In the genomic region with DNA sequence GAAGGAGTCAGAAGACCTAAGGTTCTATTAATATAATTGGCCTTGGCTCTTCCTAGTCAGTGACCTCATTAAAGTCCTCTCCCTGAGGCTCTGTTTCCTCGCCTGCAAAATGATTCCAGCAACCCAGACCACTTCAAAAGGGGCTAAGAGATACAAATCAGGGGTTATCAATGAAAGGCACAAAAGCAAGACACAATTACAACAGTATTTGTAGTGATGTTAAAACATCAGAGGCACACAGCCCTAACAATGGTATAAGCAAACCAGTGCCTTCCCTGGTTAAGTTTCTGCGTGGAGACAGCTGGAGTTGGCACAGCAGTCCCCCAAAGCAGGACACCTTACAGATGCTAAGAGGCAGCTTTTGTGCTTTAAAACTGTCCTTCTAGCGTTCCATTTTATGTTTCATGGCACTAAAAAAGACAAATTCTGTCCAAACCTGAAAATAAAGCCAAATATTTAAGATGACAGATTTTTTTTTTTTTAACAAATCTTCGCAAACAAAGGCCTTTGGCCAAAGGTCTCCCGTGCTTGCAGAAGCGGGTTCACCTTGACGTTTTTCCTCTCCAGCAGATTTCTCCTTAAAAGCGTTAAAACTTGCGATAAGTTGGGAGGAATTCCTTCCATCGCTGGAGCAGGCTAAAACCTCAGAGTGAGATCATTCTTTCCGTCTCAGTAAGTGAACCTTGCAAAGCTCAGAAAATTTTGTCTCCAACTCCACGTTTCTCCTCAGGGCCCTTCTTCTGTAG, we compare ENCODE assay signal across 8 cellular contexts. TPM values are rescaled to one million over a fixed set of nuclear protein-coding genes. Genes with fewer than 3 reads are reported as not detected.
DNase-seq lines count a peak whose midpoint lies in the region; ATAC-seq, FAIRE-seq and TF ChIP-seq lines count a peak whose summit lies in the region.

No MANE protein-coding gene starts in this region.

- H3K9me3 ChIP-seq in A549 = peaks cover 9% of the 10 kb centered on the region; the same call in 1 of the 3 replicates
- no peaks in the 10 kb centered on the region for H3K9me3 ChIP-seq in keratinocyte (ENCODE audit: control insufficient read depth, low read depth, low read length)

- H3K9me1 ChIP-seq in keratinocyte (ENCODE audit: control insufficient read depth, extremely low read depth, insufficient read depth, low read length) = no peaks in the 10 kb centered on the region

- in situ Hi-C loops in brain microvascular endothelial cell (cut with HindIII; ENCODE audit: low pct_ligation_motif_present, low sequenced_read_pairs) = no loop called here

- no peaks in the 10 kb centered on the region for H3K27me3 ChIP-seq in brain microvascular endothelial cell (replicated peaks)
- H3K27me3 ChIP-seq in keratinocyte (ENCODE audit: control insufficient read depth, extremely low read depth, insufficient read depth, low read length) = no peaks in the 10 kb centered on the region

- no peak for TF ChIP-seq RAD21 in A549 (conservative IDR thresholded peaks at IDR 0.05 in 1 of 2, IDR thresholded peaks at IDR 0.05 in 1 of 2)

- no peak for TF ChIP-seq EP300 in A549 (IDR thresholded peaks at IDR 0.05)

- H4K20me1 ChIP-seq in keratinocyte (ENCODE audit: control insufficient read depth, extremely low read depth, insufficient read depth, low read length) = no peaks in the 10 kb centered on the region

- H3K9me3 Mint-ChIP-seq in stimulated activated effector memory CD8-positive, alpha-beta T cell treated with anti-CD3 and anti-CD28 coated beads, Interleukin-12 subunit alpha, Interleukin-12 subunit beta, amount 100 ng/mL, for 72 hours = no peaks in the 10 kb centered on the region

- WGBS in A549 (ENCODE audit: missing lambda C conversion rate) = 9% methylated on average over 12 of the region's 12 CpGs

- peak in 1 of 2 experiments; percentile 21; a peak in 4 of 6 replicates for ATAC-seq in A549
- ATAC-seq in stimulated activated effector memory CD8-positive, alpha-beta T cell treated with anti-CD3 and anti-CD28 coated beads, Interleukin-12 subunit alpha, Interleukin-12 subunit beta, amount 100 ng/mL, for 72 hours = no peak
- ATAC-seq in HG03045 (IDR thresholded peaks at IDR 0.05; ENCODE audit: unreplicated experiment) = no peak
- no peak for ATAC-seq in GM19324 (IDR thresholded peaks at IDR 0.05; ENCODE audit: low FRiP score, unreplicated experiment)

- peak overlapping the region; percentile 91 for H3K4me3 Mint-ChIP-seq in stimulated activated effector memory CD8-positive, alpha-beta T cell treated with anti-CD3 and anti-CD28 coated beads, Interleukin-12 subunit alpha, Interleukin-12 subunit beta, amount 100 ng/mL, for 72 hours

- H3K27ac Mint-ChIP-seq in stimulated activated effector memory CD8-positive, alpha-beta T cell treated with anti-CD3 and anti-CD28 coated beads, Interleukin-12 subunit alpha, Interleukin-12 subunit beta, amount 100 ng/mL, for 72 hours = peak overlapping the region; percentile 99

- H3K79me2 ChIP-seq in keratinocyte (ENCODE audit: control insufficient read depth, insufficient read depth, low read length) = peaks cover 34% of the 10 kb centered on the region

- no peak for TF ChIP-seq POLR2A in A549 (IDR thresholded peaks at IDR 0.05; ENCODE audit: low read length)
- 0 out of 2 replicates have a peak, but pooled peaks have one; percentile 34 for TF ChIP-seq POLR2A in GM12891 (IDR thresholded peaks at IDR 0.05; ENCODE audit: low read depth, low read length)

- CTCF ChIA-PET in A549 (lab: Yijun Ruan, JAX) = interaction anchor here (2.3 kb wide), 1 partner anchor 14 kb away, joined by 6 read pairs; no protein-coding TSS in a partner anchor

- peak overlapping the region; percentile 89 for H3K9ac ChIP-seq in keratinocyte (ENCODE audit: control insufficient read depth, extremely low read depth, insufficient read depth, low read length)

- H3K4me1 ChIP-seq in A549 (peaks cover 23% of the 10 kb centered on the region), keratinocyte (ENCODE audit: control insufficient read depth, extremely low read depth, insufficient read depth, low read length) (peaks cover 19% of the 10 kb centered on the region)

- H3K36me3 Mint-ChIP-seq in stimulated activated effector memory CD8-positive, alpha-beta T cell treated with anti-CD3 and anti-CD28 coated beads, Interleukin-12 subunit alpha, Interleukin-12 subunit beta, amount 100 ng/mL, for 72 hours = peaks cover 10% of the 10 kb centered on the region

- TF ChIP-seq CTCF in A549 (IDR thresholded peaks at IDR 0.05) (no peak), brain microvascular endothelial cell (IDR thresholded peaks at IDR 0.05; ENCODE audit: low read depth, low read length, missing control alignments) (no peak), keratinocyte (optimal IDR thresholded peaks at IDR 0.05 in 1 of 3, IDR thresholded peaks at IDR 0.05 in 1 of 3, conservative IDR thresholded peaks at IDR 0.05 in 1 of 3; ENCODE audit: extremely low read depth in 1 of 3, insufficient read depth in 2 of 3, low read length in 3 of 3) (no peak)

- peaks cover 20% of the 10 kb centered on the region for H3K4me1 Mint-ChIP-seq in stimulated activated effector memory CD8-positive, alpha-beta T cell treated with anti-CD3 and anti-CD28 coated beads, Interleukin-12 subunit alpha, Interleukin-12 subunit beta, amount 100 ng/mL, for 72 hours

- dilution Hi-C loops in keratinocyte (cut with MboI; ENCODE audit: extremely low pct_ligation_motif_present, low sequenced_read_pairs) = no loop called here

- H3K4me3 ChIP-seq in A549 (peak overlapping the region; percentile 55), brain microvascular endothelial cell (ENCODE audit: low read depth, low read length) (peak overlapping the region; percentile 72), keratinocyte (ENCODE audit: control insufficient read depth in 2 of 3, extremely low read depth in 1 of 3, insufficient read depth in 2 of 3, low read depth in 1 of 3, low read length in 3 of 3) (peak overlapping the region; percentile 58 to 84 (median 83))

- DNase-seq in A549 (ENCODE audit: low read depth in 1 of 2, low spot score in 1 of 2) (peak; percentile 10 to 46), GM12891 (ENCODE audit: insufficient read length, low spot score) (no peak), NCI-H226 (peak; percentile 57), brain microvascular endothelial cell (peak; percentile 44), keratinocyte (ENCODE audit: low read depth, low spot score) (no peak)
- DNase-seq in stimulated activated effector memory CD8-positive, alpha-beta T cell treated with anti-CD3 and anti-CD28 coated beads, Interleukin-12 subunit alpha, Interleukin-12 subunit beta, amount 100 ng/mL, for 72 hours (ENCODE audit: low spot score in 2 of 2) = no peak

- FAIRE-seq in A549 (lab: Jason Lieb, UNC) (no peak), GM12891 (lab: Jason Lieb, UNC) (peak; percentile 45), keratinocyte (lab: Jason Lieb, UNC) (no peak)

- H3K27ac ChIP-seq in A549 = peak overlapping the region; percentile 93 to 98
- peak overlapping the region; percentile 90 for H3K27ac ChIP-seq in brain microvascular endothelial cell
- H3K27ac ChIP-seq in keratinocyte (ENCODE audit: control insufficient read depth, insufficient read depth, low read length) = peak overlapping the region; percentile 85

- peak overlapping the region; percentile 95 for H2AFZ ChIP-seq in keratinocyte (ENCODE audit: control insufficient read depth, low read length)

- H3K4me2 ChIP-seq in A549 = peak overlapping the region; percentile 89
- peak overlapping the region; percentile 96 for H3K4me2 ChIP-seq in keratinocyte (ENCODE audit: control insufficient read depth, extremely low read depth, insufficient read depth, low read depth, low read length)

- H3K36me3 ChIP-seq in brain microvascular endothelial cell (replicated peaks) (no peaks in the 10 kb centered on the region), keratinocyte (ENCODE audit: control insufficient read depth in 2 of 2, extremely low read depth in 1 of 2, insufficient read depth in 2 of 2, low read length in 2 of 2) (peaks cover 0 to 2% of the 10 kb centered on the region in 2 experiments)

- POLR2A ChIA-PET in A549 (lab: Yijun Ruan, JAX) = interaction anchor here (0.9 to 1.7 kb wide), 3 partner anchors 14 to 269 kb away, joined by 4 to 10 read pairs (median 6); no protein-coding TSS in a partner anchor

TF ChIP-seq in A549, 52 proteins besides CTCF, POLR2A, EP300 and RAD21 (continues in another document):
- TF ChIP-seq HOXB5 (CRISPR knock-in tag; IDR thresholded peaks at IDR 0.05) = no peak

TF ChIP-seq in GM12891, 5 proteins besides CTCF, POLR2A, EP300 and RAD21:
- TF ChIP-seq SPI1 (IDR thresholded peaks at IDR 0.05; ENCODE audit: low read depth, low read length) (no peak), POLR2AphosphoS5 (IDR thresholded peaks at IDR 0.05; ENCODE audit: low read depth, low read length) (no peak), POU2F2 (IDR thresholded peaks at IDR 0.05; ENCODE audit: low read depth, low read length) (no peak), PAX5 (IDR thresholded peaks at IDR 0.05; ENCODE audit: insufficient read depth, low read length, severe bottlenecking) (no peak), TAF1 (IDR thresholded peaks at IDR 0.05; ENCODE audit: low read depth, low read length) (no peak; the same call in 1 of the 2 replicates)

RNA-seq across cellular contexts. Expression of gene ZNF280D, which starts 1.0 kb away (rescaled TPM):
- polyA plus RNA-seq in A549 (2011; rRNA removed) (18.0 and 21.8 TPM in 2 replicates), A549 (2017; fragmentation: RNase III; extraction: RNeasy Plus Mini Kit Qiagen cat#74134 plus additional on column Dnase treatment) (12.8 to 13.4 TPM (median 13.3 TPM) in 3 replicates), keratinocyte (4.0 to 8.7 TPM (median 4.0 TPM) in 3 replicates)
- polyA plus RNA-seq in A549 (2012; cell fraction: cytosol; rRNA removed) = 4.8 TPM in 2 replicates
- 3.9 and 5.8 TPM in 2 replicates for polyA plus RNA-seq in A549 (2012; cell fraction: nucleus; rRNA removed)
- polyA minus RNA-seq in A549 (2011; rRNA and poly(A)+ RNA removed) = 11.0 and 12.4 TPM in 2 replicates
- 4.8 TPM for polyA plus RNA-seq in GM12891 (2012; ENCODE audit: low read depth, missing spikeins)
- 10.5 TPM for polyA plus RNA-seq in keratinocyte (2011; ENCODE audit: low read depth)
- polyA plus RNA-seq in keratinocyte (2011; cell fraction: cytosol; rRNA removed) = 2.2 and 4.7 TPM in 2 replicates
- polyA plus RNA-seq in keratinocyte (2011; cell fraction: nucleus; rRNA removed) = 7.9 and 11.8 TPM in 2 replicates
- 3.5 and 5.7 TPM in 2 replicates for polyA plus RNA-seq in keratinocyte (2012; ENCODE audit: low replicate concordance)
- 1.4 to 10.7 TPM (median 8.9 TPM) in 3 replicates for polyA minus RNA-seq in keratinocyte
- polyA minus RNA-seq in keratinocyte (2011; cell fraction: cytosol; rRNA and poly(A)+ RNA removed) = 4.4 TPM
- polyA minus RNA-seq in keratinocyte (2011; cell fraction: nucleus; rRNA and poly(A)+ RNA removed) = 10.3 and 21.6 TPM in 2 replicates

Comparison
In these comparisons a context has a peak if more than half of its experiments do, and no peak if none do; other contexts are left out.
1. DNase-seq: peak in A549 (2 of 2), NCI-H226 (single experiment) and brain microvascular endothelial cell (single experiment); none in GM12891 (single experiment), keratinocyte (single experiment) and stimulated activated effector memory CD8-positive, alpha-beta T cell treated with anti-CD3 and anti-CD28 coated beads, Interleukin-12 subunit alpha, Interleukin-12 subunit beta, amount 100 ng/mL, for 72 hours (0 of 2).
2. Peak in every context shown above with its lines, with median percentiles within 50 percentile points of each other: H3K27ac ChIP-seq and H3K4me3 ChIP-seq.